ENCODE assay signal across 8 cellular contexts in the genomic region with DNA sequence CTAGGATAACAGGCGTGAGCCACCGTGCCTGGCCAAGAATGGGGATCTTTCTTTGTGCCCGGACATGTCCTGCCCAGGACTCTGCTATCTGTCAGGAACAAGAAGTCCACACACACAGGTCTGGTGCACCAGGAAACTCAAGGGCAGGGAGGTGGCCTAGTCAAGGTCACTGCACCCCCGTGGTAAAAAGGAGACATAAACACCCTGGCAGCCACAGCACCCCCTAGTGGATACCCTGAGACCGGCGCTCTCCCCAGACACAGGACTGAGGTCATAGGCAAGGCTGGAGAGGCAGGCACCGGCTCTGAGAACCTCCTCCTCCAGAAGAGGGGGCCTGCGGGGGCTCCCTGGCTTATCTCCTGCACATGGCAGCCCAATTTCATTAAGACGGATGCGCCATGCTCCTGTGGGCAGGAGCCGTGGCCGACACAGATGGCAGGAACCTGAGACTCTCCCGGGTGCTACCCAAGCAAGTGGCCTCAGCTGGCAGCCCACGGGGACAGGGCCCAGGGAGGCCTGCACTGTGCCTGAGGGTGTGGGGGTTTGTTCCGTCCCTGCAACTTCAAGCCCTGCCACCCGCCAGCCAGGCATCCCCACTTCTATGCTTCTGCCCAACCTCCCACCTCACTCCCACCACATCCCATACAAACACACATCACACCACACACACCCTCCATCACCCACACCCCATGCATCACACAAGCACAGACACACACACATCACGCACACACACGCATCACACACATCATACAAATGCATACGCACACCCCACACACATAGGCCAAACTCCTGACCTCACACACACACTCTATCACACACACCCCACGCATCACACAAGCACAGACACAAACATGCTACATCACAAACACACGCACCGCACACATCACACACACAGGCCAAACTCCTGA. TPM values are rescaled to one million over a fixed set of nuclear protein-coding genes. Genes with fewer than 3 reads are reported as not detected.
A peak's percentile ranks its signal among the peaks of the same experiment; 100 is the strongest.
DNase-seq lines count a peak whose midpoint lies in the region; ATAC-seq and TF ChIP-seq lines count a peak whose summit lies in the region.

No MANE protein-coding gene starts in this region.

- ATAC-seq in right lobe of liver = peak; percentile 50 to 64 (median 60)
- no peak for ATAC-seq in HG03045 (IDR thresholded peaks at IDR 0.05; ENCODE audit: unreplicated experiment)

- H3K9me3 ChIP-seq in WERI-Rb-1 (ENCODE audit: severe bottlenecking) = no peaks in the 10 kb centered on the region
- H3K9me3 ChIP-seq in breast epithelium = no peaks in the 10 kb centered on the region
- H3K9me3 ChIP-seq in right lobe of liver = no peaks in the 10 kb centered on the region

- peak; percentile 93 for TF ChIP-seq CTCF in WERI-Rb-1 (IDR thresholded peaks at IDR 0.05; ENCODE audit: low read depth, low read length)
- TF ChIP-seq CTCF in breast epithelium (IDR thresholded peaks at IDR 0.05) = peak in 2 of 3 donors; percentile 22 to 33
- peak; percentile 49 to 74 (median 64) for TF ChIP-seq CTCF in right lobe of liver (IDR thresholded peaks at IDR 0.05)

- H3K27ac ChIP-seq in WERI-Rb-1 (peak overlapping the region; percentile 81), breast epithelium (no peak overlapping the region), right lobe of liver (no peak overlapping the region)

- DNase-seq in NCI-H1092 treated with DMSO at 0.1 percent for 48 hours (lab: John Stamatoyannopoulos, UW) (peak; percentile 38), NCI-H1092 (lab: John Stamatoyannopoulos, UW) (no peak), NCI-H1694 (lab: John Stamatoyannopoulos, UW) (peak; percentile 73), WERI-Rb-1 (peak; percentile 89), breast epithelium (ENCODE audit: low spot score in 2 of 2) (no peak), right lobe of liver (peak in 1 of 3 donors; percentile 49)
- DNase-seq in stimulated activated CD8-positive, alpha-beta memory T cell treated with anti-CD3 and anti-CD28 coated beads, Interleukin-7, amount 100 ng/mL, for 24 hours (ENCODE audit: low read depth) = peak; percentile 24

- no peaks in the 10 kb centered on the region for H3K4me1 ChIP-seq in breast epithelium
- peaks cover 0 to 12% (median 5%) of the 10 kb centered on the region in 4 donors for H3K4me1 ChIP-seq in right lobe of liver

- H3K27me3 ChIP-seq in WERI-Rb-1 (ENCODE audit: insufficient read depth, low read depth, severe bottlenecking) (no peaks in the 10 kb centered on the region), breast epithelium (no peaks in the 10 kb centered on the region), right lobe of liver (no peaks in the 10 kb centered on the region)

- 92% methylated on average over 7 of the region's 22 CpGs for WGBS in right lobe of liver (ENCODE audit: insufficient coverage, low coverage, low lambda C conversion rate, missing lambda C conversion rate)

- intact Hi-C loops in breast epithelium (cut with DNase I; ENCODE audit: low total_unique reads) = loop anchor here (5.0 kb wide), 2 partner anchors 149 to 309 kb away; partner anchors contain the start of gene MARK2
- intact Hi-C loops in right lobe of liver (cut with DNase I) = no loop called here

- no peak overlapping the region for H3K4me3 ChIP-seq in WERI-Rb-1 (ENCODE audit: low read depth, low read length)
- H3K4me3 ChIP-seq in breast epithelium = no peak overlapping the region
- no peak overlapping the region for H3K4me3 ChIP-seq in right lobe of liver

- peaks cover 9% of the 10 kb centered on the region for H3K36me3 ChIP-seq in WERI-Rb-1
- H3K36me3 ChIP-seq in breast epithelium = no peaks in the 10 kb centered on the region
- H3K36me3 ChIP-seq in right lobe of liver = peaks cover 0 to 3% (median 0%) of the 10 kb centered on the region in 4 donors

- TF ChIP-seq POLR2A in breast epithelium (IDR thresholded peaks at IDR 0.05) = no peak
- no peak for TF ChIP-seq POLR2A in right lobe of liver (IDR thresholded peaks at IDR 0.05)

RNA-seq across cellular contexts. Expression of gene MACROD1, which starts 19.6 kb away (rescaled TPM):
- total RNA-seq in breast epithelium (100 to 1,000 TPM in 1 of 3 donors, 10 to 100 TPM in 2; 19.7 to 113 (median 40.3) TPM), right lobe of liver (100 to 1,000 TPM in 1 of 6 experiments, 10 to 100 TPM in 5; 12.3 to 219 (median 27.8) TPM)

RNA-seq across cellular contexts. Expression of gene STIP1, which starts 39.7 kb away (rescaled TPM):
- total RNA-seq in breast epithelium (100 to 1,000 TPM in 2 of 3 donors, 10 to 100 TPM in 1; 88.5 to 114 (median 106) TPM), right lobe of liver (100 to 1,000 TPM in 1 of 6 experiments, 10 to 100 TPM in 5; 27.6 to 110 (median 59.4) TPM)

Comparison
In these comparisons a context has a peak if more than half of its experiments do, and no peak if none do; other contexts are left out.
1. DNase-seq: peak in NCI-H1092 treated with DMSO at 0.1 percent for 48 hours (single experiment), NCI-H1694 (single experiment), WERI-Rb-1 (single experiment) and stimulated activated CD8-positive, alpha-beta memory T cell treated with anti-CD3 and anti-CD28 coated beads, Interleukin-7, amount 100 ng/mL, for 24 hours (single experiment); none in NCI-H1092 (single experiment) and breast epithelium (0 of 2).
2. CTCF ChIP-seq: peak in every context shown above with its lines; median percentile 93 in WERI-Rb-1; 64 in right lobe of liver; 28 in breast epithelium.